13 cellular contexts compared by ENCODE assay signal in the genomic region with DNA sequence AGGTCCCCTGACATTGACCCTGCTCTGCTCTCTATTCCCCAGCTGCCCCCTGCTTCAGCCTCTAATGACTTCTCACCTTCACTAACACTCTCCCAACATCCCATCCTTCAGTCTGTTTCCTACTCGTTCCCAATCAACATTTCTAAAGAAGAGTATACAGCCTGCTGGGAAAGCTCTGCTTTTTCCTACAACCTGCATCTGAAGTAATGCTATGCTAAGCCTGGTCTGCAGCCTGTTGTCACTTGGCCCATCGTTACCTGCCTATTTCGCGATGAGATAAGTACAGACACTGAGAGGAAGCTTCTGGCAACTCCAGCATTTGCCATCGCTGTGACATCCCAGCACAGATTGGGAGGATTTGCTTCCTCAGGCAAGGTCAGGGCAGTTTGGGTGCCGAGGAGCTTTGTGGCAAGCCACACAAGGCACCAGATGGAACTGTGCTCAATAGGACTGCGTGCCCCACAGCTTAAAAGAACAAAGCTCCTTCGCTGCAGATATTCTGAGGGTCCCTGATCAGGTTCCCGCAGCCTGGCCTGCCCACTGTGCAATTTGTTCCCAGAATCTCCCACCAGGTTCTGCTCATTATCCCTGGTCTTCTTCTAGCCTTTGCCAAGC.
"Had no signal": no experiment of that assay in that cellular context is flagged by ENCODE, and none has a peak within 500 bp of the region (broad histone marks: within the 10 kb centered on the region; RNA-seq: fewer than 3 reads in every experiment).

No MANE protein-coding gene starts in this region.

- H3K27ac ChIP-seq: cardiac muscle cell, foreskin keratinocyte, parathyroid adenoma had no signal

- DNase-seq: activated CD4-positive, alpha-beta memory T cell treated with anti-CD3 and anti-CD28 coated beads, Interleukin-2, amount 10 ng/mL, durations not matched to agents 7 days and 5 days; activated CD4-positive, alpha-beta T cell treated with anti-CD3 and anti-CD28 coated beads for 36 hours; activated gamma-delta T cell treated with Interleukin-2 at 50 U/mL for 16 hours; activated naive CD8-positive, alpha-beta T cell treated with anti-CD3 and anti-CD28 coated beads, Interleukin-2, amount 10 ng/mL, durations not matched to agents 7 days and 5 days; activated T-cell treated with anti-CD3 and anti-CD28 coated beads, Interleukin-2, amount 50 U/mL, for 72 hours; foreskin keratinocyte; stimulated activated CD4-positive, alpha-beta T cell treated with anti-CD3 and anti-CD28 coated beads, Interleukin-15, amount 100 ng/mL, for 24 hours; stimulated activated CD4-positive, alpha-beta T cell treated with anti-CD3 and anti-CD28 coated beads, Interleukin-4, amount 100 ng/mL, for 24 hours; T1000 had no signal

- H3K27me3 ChIP-seq: cardiac muscle cell had no signal

- H3K27me3 Mint-ChIP-seq: stimulated activated naive CD8-positive, alpha-beta T cell treated with anti-CD3 and anti-CD28 coated beads, Interleukin-15, Interleukin-2, amounts not matched to agents 100 ng/mL and 50 ng/mL, for 24 hours had no signal

- H3K4me1 ChIP-seq: foreskin keratinocyte, parathyroid adenoma had no signal

- H3K9me3 Mint-ChIP-seq: activated CD4-positive, alpha-beta memory T cell treated with anti-CD3 and anti-CD28 coated beads, Interleukin-2, amount 10 ng/mL, durations not matched to agents 7 days and 5 days; activated naive CD8-positive, alpha-beta T cell treated with anti-CD3 and anti-CD28 coated beads, Interleukin-2, amount 10 ng/mL, durations not matched to agents 7 days and 5 days; activated T-cell treated with anti-CD3 and anti-CD28 coated beads, Interleukin-2, amount 50 U/mL, for 72 hours; mesothelial cell of epicardium; stimulated activated naive CD8-positive, alpha-beta T cell treated with anti-CD3 and anti-CD28 coated beads, Interleukin-15, Interleukin-2, amounts not matched to agents 100 ng/mL and 50 ng/mL, for 24 hours had no signal

- H3K4me3 Mint-ChIP-seq: activated CD4-positive, alpha-beta memory T cell treated with anti-CD3 and anti-CD28 coated beads, Interleukin-2, amount 10 ng/mL, durations not matched to agents 7 days and 5 days; activated CD4-positive, alpha-beta T cell treated with anti-CD3 and anti-CD28 coated beads for 36 hours; activated naive CD8-positive, alpha-beta T cell treated with anti-CD3 and anti-CD28 coated beads, Interleukin-2, amount 10 ng/mL, durations not matched to agents 7 days and 5 days; activated T-cell treated with anti-CD3 and anti-CD28 coated beads, Interleukin-2, amount 50 U/mL, for 72 hours; mesothelial cell of epicardium; stimulated activated naive CD8-positive, alpha-beta T cell treated with anti-CD3 and anti-CD28 coated beads, Interleukin-15, Interleukin-2, amounts not matched to agents 100 ng/mL and 50 ng/mL, for 24 hours had no signal

- ATAC-seq: activated CD4-positive, alpha-beta T cell treated with anti-CD3 and anti-CD28 coated beads for 36 hours; activated T-cell treated with anti-CD3 and anti-CD28 coated beads, Interleukin-2, amount 50 U/mL, for 72 hours; foreskin keratinocyte had no signal

- H3K4me1 Mint-ChIP-seq: activated CD4-positive, alpha-beta memory T cell treated with anti-CD3 and anti-CD28 coated beads, Interleukin-2, amount 10 ng/mL, durations not matched to agents 7 days and 5 days; activated CD4-positive, alpha-beta T cell treated with anti-CD3 and anti-CD28 coated beads for 36 hours; activated naive CD8-positive, alpha-beta T cell treated with anti-CD3 and anti-CD28 coated beads, Interleukin-2, amount 10 ng/mL, durations not matched to agents 7 days and 5 days; mesothelial cell of epicardium had no signal

- H3K4me3 ChIP-seq: cardiac muscle cell had no signal

- H3K36me3 ChIP-seq: cardiac muscle cell had no signal

- H3K36me3 Mint-ChIP-seq: activated naive CD8-positive, alpha-beta T cell treated with anti-CD3 and anti-CD28 coated beads, Interleukin-2, amount 10 ng/mL, durations not matched to agents 7 days and 5 days; mesothelial cell of epicardium had no signal

- H3K27ac Mint-ChIP-seq: activated CD4-positive, alpha-beta memory T cell treated with anti-CD3 and anti-CD28 coated beads, Interleukin-2, amount 10 ng/mL, durations not matched to agents 7 days and 5 days; activated CD4-positive, alpha-beta T cell treated with anti-CD3 and anti-CD28 coated beads for 36 hours; activated naive CD8-positive, alpha-beta T cell treated with anti-CD3 and anti-CD28 coated beads, Interleukin-2, amount 10 ng/mL, durations not matched to agents 7 days and 5 days; activated T-cell treated with anti-CD3 and anti-CD28 coated beads, Interleukin-2, amount 50 U/mL, for 72 hours; mesothelial cell of epicardium; stimulated activated naive CD8-positive, alpha-beta T cell treated with anti-CD3 and anti-CD28 coated beads, Interleukin-15, Interleukin-2, amounts not matched to agents 100 ng/mL and 50 ng/mL, for 24 hours had no signal
